In genomic region chr2:88845772-88846661, GRCh38 we compare ENCODE assay signal across 14 cellular contexts.
DNase-seq lines count a peak whose midpoint lies in the region; ATAC-seq, FAIRE-seq and TF ChIP-seq lines count a peak whose summit lies in the region.
"Had no signal": no experiment of that assay in that cellular context is flagged by ENCODE, and none has a peak within 500 bp of the region (broad histone marks: within the 10 kb centered on the region; RNA-seq: fewer than 3 reads in every experiment).

No MANE protein-coding gene starts in this region.

- H3K36me3 ChIP-seq in Peyer's patch (no peaks in the 10 kb centered on the region), tibial artery (no peaks in the 10 kb centered on the region)
- H3K36me3 ChIP-seq in effector memory CD4-positive, alpha-beta T cell (ENCODE audit: control insufficient read depth, insufficient read depth, low read length), result no peaks in the 10 kb centered on the region
- H3K36me3 ChIP-seq: thoracic aorta, WERI-Rb-1 had no signal

- peak; percentile 88 for FAIRE-seq in GM18507 (lab: Jason Lieb, UNC)

- TF ChIP-seq CTCF in Peyer's patch (IDR thresholded peaks at IDR 0.05) (no peak), tibial artery (IDR thresholded peaks at IDR 0.05) (no peak), GM13976 (IDR thresholded peaks at IDR 0.05; ENCODE audit: borderline replicate concordance, control extremely low read depth, extremely low read depth, insufficient read depth, missing control alignments) (no peak)

- H3K27me3 ChIP-seq in Peyer's patch, result no peaks in the 10 kb centered on the region
- no peaks in the 10 kb centered on the region for H3K27me3 ChIP-seq in tibial artery
- H3K27me3 ChIP-seq in effector memory CD4-positive, alpha-beta T cell (replicated peaks; ENCODE audit: control insufficient read depth, insufficient read depth, low read length, poor library complexity, severe bottlenecking), result no peaks in the 10 kb centered on the region

- H3K9me3 ChIP-seq in Peyer's patch (no peaks in the 10 kb centered on the region), tibial artery (no peaks in the 10 kb centered on the region)
- no peaks in the 10 kb centered on the region for H3K9me3 ChIP-seq in effector memory CD4-positive, alpha-beta T cell (ENCODE audit: control insufficient read depth, low read length)
- H3K9me3 ChIP-seq: thoracic aorta had no signal

- ATAC-seq in GM21360 (IDR thresholded peaks at IDR 0.05; ENCODE audit: unreplicated experiment) (peak; percentile 79), HG03095 (IDR thresholded peaks at IDR 0.05; ENCODE audit: unreplicated experiment) (peak; percentile 86)

- no peak for DNase-seq in GM18507 (ENCODE audit: extremely low spot score, insufficient read length, low read depth)
- DNase-seq in Peyer's patch, result peak in 2 of 3 donors; percentile 73 to 74
- no peak for DNase-seq in NCI-H1048 (lab: John Stamatoyannopoulos, UW)
- no peak for DNase-seq in tibial artery
- no peak for DNase-seq in GM13976 (ENCODE audit: low spot score)
- DNase-seq in effector memory CD4-positive, alpha-beta T cell, result no peak
- DNase-seq: activated naive CD4-positive, alpha-beta T cell treated with anti-CD3 and anti-CD28 coated beads, Interleukin-2, amount 50 U/mL, for 16 hours; CD4-positive, alpha-beta memory T cell; KBM-7; nephron progenitor cell; WERI-Rb-1 had no signal

- intact Hi-C loops in tibial artery (cut with DNase I; ENCODE audit: low total_unique reads), result no loop called here

- H3K4me1 ChIP-seq in Peyer's patch (no peaks in the 10 kb centered on the region), tibial artery (no peaks in the 10 kb centered on the region)
- H3K4me1 ChIP-seq in effector memory CD4-positive, alpha-beta T cell (ENCODE audit: control insufficient read depth, insufficient read depth, low read length, poor library complexity, severe bottlenecking), result no peaks in the 10 kb centered on the region

- in situ Hi-C loops in GM13976 (cut with MboI; ENCODE audit: low sequenced_read_pairs, unreplicated experiment), result no loop called here

- H3K4me3 ChIP-seq in Peyer's patch (no peak overlapping the region), tibial artery (no peak overlapping the region)
- H3K4me3 ChIP-seq in effector memory CD4-positive, alpha-beta T cell (ENCODE audit: insufficient read depth, low read depth, low read length, poor library complexity, severe bottlenecking), result no peak overlapping the region
- H3K4me3 ChIP-seq: thoracic aorta had no signal

- TF ChIP-seq POLR2A in Peyer's patch (IDR thresholded peaks at IDR 0.05), result no peak

- H3K27ac ChIP-seq in Peyer's patch (peak overlapping the region in 1 of 4 donors; percentile 66), tibial artery (no peak overlapping the region)
- H3K27ac ChIP-seq in effector memory CD4-positive, alpha-beta T cell (ENCODE audit: insufficient read depth, low read length, poor library complexity, severe bottlenecking), result no peak overlapping the region
- H3K27ac ChIP-seq: thoracic aorta, WERI-Rb-1 had no signal

Comparison
In these comparisons a context has a peak if more than half of its experiments do, and no peak if none do; other contexts are left out.
1. DNase-seq: peak in Peyer's patch (2 of 3); none in GM18507 (single experiment), NCI-H1048 (single experiment), tibial artery (0 of 2), GM13976 (single experiment) and effector memory CD4-positive, alpha-beta T cell (0 of 3).